In genomic region chr2:230170532-230170931, GRCh38 we compare ENCODE assay signal across 10 cellular contexts. TPM values are rescaled to one million over a fixed set of nuclear protein-coding genes. Genes with fewer than 3 reads are reported as not detected.
DNase-seq lines count a peak whose midpoint lies in the region; ATAC-seq and TF ChIP-seq lines count a peak whose summit lies in the region.
"Had no signal": no experiment of that assay in that cellular context is flagged by ENCODE, and none has a peak within 500 bp of the region (broad histone marks: within the 10 kb centered on the region; RNA-seq: fewer than 3 reads in every experiment).

No MANE protein-coding gene starts in this region.

- H3K4me1 Mint-ChIP-seq in progenitor cell of endocrine pancreas (ENCODE audit: low read depth): no peaks in the 10 kb centered on the region
- no peaks in the 10 kb centered on the region for H3K4me1 Mint-ChIP-seq in glutamatergic neuron (ENCODE audit: low read depth, unreplicated experiment)

- H3K27ac Mint-ChIP-seq in progenitor cell of endocrine pancreas (peak overlapping the region; percentile 45), glutamatergic neuron (ENCODE audit: unreplicated experiment) (no peak overlapping the region)

- H3K4me3 Mint-ChIP-seq in progenitor cell of endocrine pancreas (ENCODE audit: low read depth) (no peak overlapping the region), glutamatergic neuron (ENCODE audit: unreplicated experiment) (no peak overlapping the region)

- no peak for ATAC-seq in HG03159 (IDR thresholded peaks at IDR 0.05; ENCODE audit: unreplicated experiment)

- TF ChIP-seq CTCF in progenitor cell of endocrine pancreas (IDR thresholded peaks at IDR 0.05; ENCODE audit: unreplicated experiment) (no peak), glutamatergic neuron (IDR thresholded peaks at IDR 0.05; ENCODE audit: partially characterized antibody, unreplicated experiment) (no peak)

- DNase-seq in HuH-7.5 (ENCODE audit: low spot score) (peak; percentile 16), NOMO-1 (lab: John Stamatoyannopoulos, UW; ENCODE audit: unreplicated experiment in 2 of 2) (peak; percentile 38 to 48), dermis microvascular lymphatic vessel endothelial cell (ENCODE audit: low read depth in 2 of 2) (peak; percentile 80 to 94), progenitor cell of endocrine pancreas (ENCODE audit: low spot score, unreplicated experiment) (no peak), NCI-H1436 (lab: John Stamatoyannopoulos, UW) (no peak), glutamatergic neuron (no peak)
- no peak for DNase-seq in effector CD8-positive, alpha-beta T cell (lab: John Stamatoyannopoulos, UW)
- DNase-seq: GM23248; stimulated activated CD4-positive, alpha-beta T cell treated with anti-CD3 and anti-CD28 coated beads, Interleukin-12 subunit alpha, Interleukin-12 subunit beta, amount 100 ng/mL, for 4 hours had no signal

- H3K9me3 Mint-ChIP-seq in progenitor cell of endocrine pancreas (ENCODE audit: low read depth) (no peaks in the 10 kb centered on the region), glutamatergic neuron (ENCODE audit: unreplicated experiment) (no peaks in the 10 kb centered on the region)

- H3K27me3 Mint-ChIP-seq in progenitor cell of endocrine pancreas: no peaks in the 10 kb centered on the region
- peaks cover 2% of the 10 kb centered on the region for H3K27me3 Mint-ChIP-seq in glutamatergic neuron (ENCODE audit: unreplicated experiment)

- H3K36me3 Mint-ChIP-seq in progenitor cell of endocrine pancreas (ENCODE audit: insufficient read depth): peaks cover 1% of the 10 kb centered on the region
- H3K36me3 Mint-ChIP-seq in glutamatergic neuron (ENCODE audit: unreplicated experiment): no peaks in the 10 kb centered on the region

RNA-seq across cellular contexts. Expression of gene SP110, which starts 49.3 kb away (rescaled TPM):
- 1.8 and 2.1 TPM in 2 replicates for total RNA-seq in dermis microvascular lymphatic vessel endothelial cell
- 5.1 and 5.8 TPM in 2 replicates for total RNA-seq in progenitor cell of endocrine pancreas
- total RNA-seq in glutamatergic neuron (ENCODE audit: unreplicated experiment): 1.3 TPM

RNA-seq across cellular contexts. Expression of gene SP140, which starts 55.0 kb away (rescaled TPM):
- 0.13 TPM in 1 of 2 replicates, not detected in the other for total RNA-seq in dermis microvascular lymphatic vessel endothelial cell
- total RNA-seq in progenitor cell of endocrine pancreas: 0.69 TPM in 1 of 2 replicates, not detected in the other
- not detected for total RNA-seq in glutamatergic neuron (ENCODE audit: unreplicated experiment)
- total RNA-seq: GM23248 had no signal

Comparison
In these comparisons a context has a peak if more than half of its experiments do, and no peak if none do; other contexts are left out.
1. DNase-seq: peak in HuH-7.5 (single experiment), NOMO-1 (2 of 2) and dermis microvascular lymphatic vessel endothelial cell (2 of 2); none in progenitor cell of endocrine pancreas (single experiment), NCI-H1436 (single experiment), effector CD8-positive, alpha-beta T cell (single experiment) and glutamatergic neuron (single experiment).